In genomic region chr3:12946661-12947316, GRCh38 we compare ENCODE assay signal across 1 cellular context.
TF ChIP-seq lines count a peak whose summit lies in the region.

No MANE protein-coding gene starts in this region.

TF ChIP-seq in IMR-90, 13 proteins besides CTCF, POLR2A, EP300 and RAD21 (continued from another document):
- TF ChIP-seq ELK1 (IDR thresholded peaks at IDR 0.05; ENCODE audit: borderline replicate concordance, low read depth, low read length), result no peak
- no peak for TF ChIP-seq RCOR1 (IDR thresholded peaks at IDR 0.05; ENCODE audit: insufficient replicate concordance, low read length)
- no peak for TF ChIP-seq CEBPB (IDR thresholded peaks at IDR 0.05; ENCODE audit: low read depth, low read length)
- no peak for TF ChIP-seq FOS (IDR thresholded peaks at IDR 0.05; ENCODE audit: low read depth, low read length)
- no peak for TF ChIP-seq SMC3 (IDR thresholded peaks at IDR 0.05; ENCODE audit: low read depth, low read length)
- no peak for TF ChIP-seq MAZ (IDR thresholded peaks at IDR 0.05; ENCODE audit: borderline replicate concordance, low read depth, low read length)
- no peak for TF ChIP-seq CHD1 (IDR thresholded peaks at IDR 0.05; ENCODE audit: low read depth, low read length)
TF ChIP-seq in IMR-90: peak in this region for 0.
